8 cellular contexts compared by ENCODE assay signal in genomic region chr10:86399514-86399878, GRCh38. TPM values are rescaled to one million over a fixed set of nuclear protein-coding genes. Genes with fewer than 3 reads are reported as not detected.
DNase-seq lines count a peak whose midpoint lies in the region; ATAC-seq, FAIRE-seq and TF ChIP-seq lines count a peak whose summit lies in the region.

No MANE protein-coding gene starts in this region.

- no peak for FAIRE-seq in kidney (lab: Jason Lieb, UNC)

- peak overlapping the region; percentile 89 for H3K4me3 Mint-ChIP-seq in activated CD4-positive, alpha-beta T cell treated with anti-CD3 and anti-CD28 coated beads, Interleukin-2, amount 10 ng/mL, durations not matched to agents 24 days and 14 days
- peak overlapping the region; percentile 89 for H3K4me3 Mint-ChIP-seq in activated CD8-positive, alpha-beta T cell treated with anti-CD3 and anti-CD28 coated beads, Interleukin-2, amount 10 ng/mL, durations not matched to agents 7 days and 5 days

- peak overlapping the region; percentile 44 to 85 for H3K27ac ChIP-seq in kidney (ENCODE audit: low read depth in 2 of 2, low read length in 2 of 2)
- H3K27ac ChIP-seq in stomach smooth muscle (ENCODE audit: low read length): peak overlapping the region; percentile 80

- H3K9me3 ChIP-seq in kidney (ENCODE audit: control insufficient read depth in 1 of 2, low read length in 2 of 2) (no peaks in the 10 kb centered on the region), stomach smooth muscle (ENCODE audit: control insufficient read depth in 2 of 2, low read length in 2 of 2) (no peaks in the 10 kb centered on the region)

- H3K4me3 ChIP-seq in kidney (ENCODE audit: low read length in 2 of 2) (peak overlapping the region in 1 of 2 donors; percentile 73), stomach smooth muscle (ENCODE audit: low read length in 2 of 2) (peak overlapping the region in 1 of 2 donors; percentile 83)

- no peak for DNase-seq in activated CD4-positive, alpha-beta T cell treated with anti-CD3 and anti-CD28 coated beads, Interleukin-2, amount 10 ng/mL, durations not matched to agents 24 days and 14 days
- DNase-seq in activated CD4-positive, alpha-beta T cell treated with anti-CD3 and anti-CD28 coated beads for 4 hours: no peak
- DNase-seq in activated CD8-positive, alpha-beta T cell treated with anti-CD3 and anti-CD28 coated beads, Interleukin-2, amount 10 ng/mL, durations not matched to agents 7 days and 5 days: no peak
- DNase-seq in kidney (no peak), NCI-H1105 treated with DMSO at 0.1 percent for 48 hours (lab: John Stamatoyannopoulos, UW) (no peak)

- no peaks in the 10 kb centered on the region for H3K36me3 ChIP-seq in kidney (ENCODE audit: control insufficient read depth in 1 of 2, insufficient read depth in 2 of 2, low read length in 2 of 2)
- H3K36me3 ChIP-seq in stomach smooth muscle (ENCODE audit: control insufficient read depth in 2 of 2, insufficient read depth in 2 of 2, low read length in 2 of 2): no peaks in the 10 kb centered on the region

- peak overlapping the region; percentile 84 for H3K27ac Mint-ChIP-seq in activated CD4-positive, alpha-beta T cell treated with anti-CD3 and anti-CD28 coated beads, Interleukin-2, amount 10 ng/mL, durations not matched to agents 24 days and 14 days
- peak overlapping the region; percentile 84 for H3K27ac Mint-ChIP-seq in activated CD8-positive, alpha-beta T cell treated with anti-CD3 and anti-CD28 coated beads, Interleukin-2, amount 10 ng/mL, durations not matched to agents 7 days and 5 days

- peaks cover 22% of the 10 kb centered on the region for H3K4me1 Mint-ChIP-seq in activated CD4-positive, alpha-beta T cell treated with anti-CD3 and anti-CD28 coated beads, Interleukin-2, amount 10 ng/mL, durations not matched to agents 24 days and 14 days
- H3K4me1 Mint-ChIP-seq in activated CD8-positive, alpha-beta T cell treated with anti-CD3 and anti-CD28 coated beads, Interleukin-2, amount 10 ng/mL, durations not matched to agents 7 days and 5 days (ENCODE audit: low read depth): peaks cover 29% of the 10 kb centered on the region

- intact Hi-C loops in activated CD4-positive, alpha-beta T cell treated with anti-CD3 and anti-CD28 coated beads, Interleukin-2, amount 10 ng/mL, durations not matched to agents 24 days and 14 days (cut with micrococcal nuclease): no loop called here
- intact Hi-C loops in kidney (cut with DNase I): loop anchor here (5.0 kb wide), 1 partner anchor 188 kb away; no protein-coding TSS in a partner anchor

- H3K36me3 Mint-ChIP-seq in activated CD4-positive, alpha-beta T cell treated with anti-CD3 and anti-CD28 coated beads, Interleukin-2, amount 10 ng/mL, durations not matched to agents 24 days and 14 days (ENCODE audit: low read depth): peaks cover 1% of the 10 kb centered on the region
- peaks cover 4% of the 10 kb centered on the region for H3K36me3 Mint-ChIP-seq in activated CD8-positive, alpha-beta T cell treated with anti-CD3 and anti-CD28 coated beads, Interleukin-2, amount 10 ng/mL, durations not matched to agents 7 days and 5 days (ENCODE audit: low read depth)

- H3K9me3 Mint-ChIP-seq in activated CD4-positive, alpha-beta T cell treated with anti-CD3 and anti-CD28 coated beads, Interleukin-2, amount 10 ng/mL, durations not matched to agents 24 days and 14 days: no peaks in the 10 kb centered on the region
- H3K9me3 Mint-ChIP-seq in activated CD8-positive, alpha-beta T cell treated with anti-CD3 and anti-CD28 coated beads, Interleukin-2, amount 10 ng/mL, durations not matched to agents 7 days and 5 days (ENCODE audit: insufficient read depth): no peaks in the 10 kb centered on the region

- H3K27me3 Mint-ChIP-seq in activated CD4-positive, alpha-beta T cell treated with anti-CD3 and anti-CD28 coated beads, Interleukin-2, amount 10 ng/mL, durations not matched to agents 24 days and 14 days: peaks cover 6% of the 10 kb centered on the region
- H3K27me3 Mint-ChIP-seq in activated CD8-positive, alpha-beta T cell treated with anti-CD3 and anti-CD28 coated beads, Interleukin-2, amount 10 ng/mL, durations not matched to agents 7 days and 5 days (ENCODE audit: low read depth): peaks cover 6% of the 10 kb centered on the region

- peak overlapping the region; percentile 10 to 71 for H3K9ac ChIP-seq in kidney (ENCODE audit: low read length in 2 of 2)
- peak overlapping the region; percentile 60 to 64 for H3K9ac ChIP-seq in stomach smooth muscle (ENCODE audit: low read length in 2 of 2)

- CTCF ChIA-PET in activated CD8-positive, alpha-beta T cell treated with anti-CD3 and anti-CD28 coated beads, Interleukin-2, amount 10 ng/mL, durations not matched to agents 7 days and 5 days (lab: Charles Lee): interaction anchor here (0.8 to 4.8 kb wide), 27 partner anchors 9 to 187 kb away, joined by 3 to 93 read pairs (median 7); partner anchors contain the start of gene WAPL

- no peak for ATAC-seq in activated CD8-positive, alpha-beta T cell treated with anti-CD3 and anti-CD28 coated beads, Interleukin-2, amount 10 ng/mL, durations not matched to agents 7 days and 5 days
- ATAC-seq in HG03159 (IDR thresholded peaks at IDR 0.05; ENCODE audit: unreplicated experiment): no peak
- no peak for ATAC-seq in HG02642 (IDR thresholded peaks at IDR 0.05; ENCODE audit: poor library complexity, unreplicated experiment)

- POLR2A ChIA-PET in activated CD8-positive, alpha-beta T cell treated with anti-CD3 and anti-CD28 coated beads, Interleukin-2, amount 10 ng/mL, durations not matched to agents 7 days and 5 days (lab: Charles Lee): interaction anchor here (0.6 to 4.3 kb wide), 17 partner anchors 8 to 283 kb away, joined by 3 to 136 read pairs (median 6); partner anchors contain the start of gene WAPL

- no peak for TF ChIP-seq CTCF in kidney (IDR thresholded peaks at IDR 0.05; ENCODE audit: borderline replicate concordance, extremely low read depth, insufficient read depth)

- no peaks in the 10 kb centered on the region for H3K27me3 ChIP-seq in stomach smooth muscle (ENCODE audit: control insufficient read depth in 1 of 2, insufficient read depth in 2 of 2, low read length in 2 of 2)

- H3K4me1 ChIP-seq in kidney (ENCODE audit: control insufficient read depth in 1 of 2, insufficient read depth in 1 of 2, low read depth in 1 of 2, low read length in 2 of 2) (peaks cover 0 to 24% of the 10 kb centered on the region in 2 donors), stomach smooth muscle (ENCODE audit: control insufficient read depth, insufficient read depth, low read length) (peaks cover 37% of the 10 kb centered on the region)

RNA-seq across cellular contexts. Expression of gene GRID1, which starts 32.9 kb away (rescaled TPM):
- not detected in 2 replicates for total RNA-seq in activated CD4-positive, alpha-beta T cell treated with anti-CD3 and anti-CD28 coated beads, Interleukin-2, amount 10 ng/mL, durations not matched to agents 24 days and 14 days
- not detected for total RNA-seq in activated CD8-positive, alpha-beta T cell treated with anti-CD3 and anti-CD28 coated beads, Interleukin-2, amount 10 ng/mL, durations not matched to agents 7 days and 5 days
- total RNA-seq in kidney: 1.4 TPM
- 0.37 TPM for polyA plus RNA-seq in kidney (ENCODE audit: insufficient read depth, low read depth, low replicate concordance)
